In the genomic region with DNA sequence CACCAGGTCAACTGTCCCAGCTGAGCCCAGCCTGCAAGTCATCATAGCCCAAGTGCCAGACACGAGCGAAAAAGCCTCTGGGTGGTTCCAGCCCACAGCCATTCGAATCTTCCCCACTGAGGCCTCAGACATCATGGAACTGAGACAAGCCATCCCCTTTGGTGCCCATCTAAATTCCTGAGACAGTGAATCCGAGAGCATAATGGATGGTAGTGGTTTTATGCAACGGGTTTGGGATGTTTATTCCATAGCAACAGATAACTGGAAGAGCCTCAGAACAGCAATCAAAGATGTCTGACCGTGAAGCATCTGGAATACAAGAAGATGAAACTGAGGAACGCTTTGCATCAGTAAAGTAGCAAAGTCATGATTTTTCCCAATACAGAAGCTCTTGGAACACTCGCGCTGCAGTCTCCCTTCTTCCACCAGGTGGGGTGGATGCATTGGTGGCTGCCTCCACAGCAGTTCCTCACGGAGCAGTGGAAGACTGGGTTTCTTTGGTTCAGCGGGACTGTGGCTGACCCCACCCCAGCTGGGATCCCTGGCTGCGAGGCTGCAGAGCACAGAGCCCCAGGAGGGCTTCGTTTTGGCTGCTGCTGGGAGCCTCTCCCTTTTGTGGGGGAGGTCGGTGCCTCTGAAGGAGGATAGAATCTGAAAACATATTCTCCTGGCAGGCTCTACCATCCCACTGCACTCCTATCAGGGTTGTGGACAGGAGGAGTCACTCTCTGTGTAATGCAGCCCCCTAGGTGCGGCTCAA, we compare ENCODE assay signal across 8 cellular contexts. TPM values are rescaled to one million over a fixed set of nuclear protein-coding genes. Genes with fewer than 3 reads are reported as not detected.
DNase-seq lines count a peak whose midpoint lies in the region; ATAC-seq and FAIRE-seq lines count a peak whose summit lies in the region.

No MANE protein-coding gene starts in this region.

- H3K9me3 ChIP-seq in SJCRH30 (replicated peaks) (peaks cover 4% of the 10 kb centered on the region; the same call in 1 of the 2 replicates), right cardiac atrium (ENCODE audit: control insufficient read depth, low read length) (no peaks in the 10 kb centered on the region)

- no peaks in the 10 kb centered on the region for H3K27me3 ChIP-seq in SJCRH30
- no peaks in the 10 kb centered on the region for H3K27me3 ChIP-seq in right cardiac atrium (ENCODE audit: control insufficient read depth, insufficient read depth)

- H3K4me1 ChIP-seq in SJCRH30 (no peaks in the 10 kb centered on the region), right cardiac atrium (ENCODE audit: control insufficient read depth, insufficient read depth, low read length) (peaks cover 4% of the 10 kb centered on the region)

- H3K27ac ChIP-seq in SJCRH30 (no peak overlapping the region), right cardiac atrium (ENCODE audit: low read length) (no peak overlapping the region)

- no peak overlapping the region for H3K4me3 ChIP-seq in SJCRH30
- peak overlapping the region; percentile 3 for H3K4me3 ChIP-seq in right cardiac atrium (ENCODE audit: low read length)

- ATAC-seq in right cardiac atrium = peak; percentile 92 to 95
- ATAC-seq in GM21526 (IDR thresholded peaks at IDR 0.05; ENCODE audit: low FRiP score, unreplicated experiment) = no peak

- DNase-seq in DMS53 treated with DMSO at 0.1 percent for 48 hours (lab: John Stamatoyannopoulos, UW; ENCODE audit: unreplicated experiment) = peak; percentile 37
- DNase-seq in HTR-8/SVneo (ENCODE audit: insufficient read length, low spot score) = peak; percentile 72
- DNase-seq in SJCRH30 = peak; percentile 33 to 58
- peak in 54 of 58 donors; percentile 11 to 84 (median 56) for DNase-seq in anterior cingulate cortex (lab: John Stamatoyannopoulos, UW)
- DNase-seq in right cardiac atrium = peak; percentile 76 to 89 (median 85)
- peak; percentile 56 for DNase-seq in retina
- DNase-seq in mesenteric fat pad (ENCODE audit: low spot score) = no peak

- FAIRE-seq in HTR-8/SVneo (lab: Jason Lieb, UNC) = no peak

- WGBS in right cardiac atrium = 25% methylated on average over 15 of the region's 15 CpGs

- intact Hi-C loops in right cardiac atrium (cut with DNase I) = loop anchor here (2.0 to 10.0 kb wide), 5 partner anchors 82 to 210 kb away; no protein-coding TSS in a partner anchor

- no peaks in the 10 kb centered on the region for H3K36me3 ChIP-seq in SJCRH30

RNA-seq across cellular contexts. Expression of a gene that starts 26.4 kb away (rescaled TPM):
- 17.6 and 19.6 TPM in 2 replicates for total RNA-seq in SJCRH30 (2014; rRNA removed; shearing (Covaris generic))
- 10 to 100 TPM; 17.1 to 24.7 (median 19.6) TPM for total RNA-seq in right cardiac atrium
- 11.5 TPM for polyA plus RNA-seq in right cardiac atrium
- total RNA-seq in mesenteric fat pad = 80.4 TPM
